Comparison of ENCODE assay signal across 32 cellular contexts in the genomic region with DNA sequence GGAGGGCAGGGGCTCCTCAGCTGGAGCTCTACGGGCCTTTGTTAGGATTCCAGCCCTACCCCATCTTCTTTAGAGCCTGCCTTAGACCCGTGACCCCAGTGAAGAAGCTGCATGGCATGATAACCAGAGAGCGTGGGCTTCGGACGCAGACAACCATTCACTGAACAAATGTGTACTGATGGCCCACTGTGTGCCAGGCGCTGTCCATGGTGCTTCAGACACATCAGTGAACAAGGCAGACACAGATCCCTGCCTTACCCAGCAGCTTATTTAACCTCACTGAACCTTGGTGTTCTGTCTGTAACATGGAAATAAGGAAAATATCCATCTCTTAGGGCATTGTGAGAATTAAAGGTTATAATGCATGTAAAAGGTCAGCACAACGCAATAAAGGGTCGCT. TPM values are rescaled to one million over a fixed set of nuclear protein-coding genes. Genes with fewer than 3 reads are reported as not detected.
DNase-seq lines count a peak whose midpoint lies in the region; ATAC-seq and TF ChIP-seq lines count a peak whose summit lies in the region.
"Had no signal": no experiment of that assay in that cellular context is flagged by ENCODE, and none has a peak within 500 bp of the region (broad histone marks: within the 10 kb centered on the region; RNA-seq: fewer than 3 reads in every experiment).

No MANE protein-coding gene starts in this region.

- no peak overlapping the region for H3K4me3 Mint-ChIP-seq in activated CD8-positive, alpha-beta T cell treated with anti-CD3 and anti-CD28 coated beads for 36 hours
- no peak overlapping the region for H3K4me3 Mint-ChIP-seq in activated CD8-positive, alpha-beta T cell treated with anti-CD3 and anti-CD28 coated beads, Interleukin-2, amount 10 ng/mL, durations not matched to agents 7 days and 5 days
- no peak overlapping the region for H3K4me3 Mint-ChIP-seq in WTC11
- H3K4me3 Mint-ChIP-seq: activated T-cell treated with anti-CD3 and anti-CD28 coated beads, Interleukin-2, amount 50 U/mL, for 72 hours; CD4-positive, alpha-beta T cell; dendritic cell treated with granulocyte-macrophage colony-stimulating factor and Interleukin-4, amounts not matched to agents 40 ng/mL and 50 ng/mL, for 4 days; IgD-negative memory B cell; nephron; stimulated activated effector memory CD8-positive, alpha-beta T cell treated with anti-CD3 and anti-CD28 coated beads, Interleukin-12 subunit alpha, Interleukin-12 subunit beta, amount 100 ng/mL, for 72 hours; type B pancreatic cell had no signal

- intact Hi-C loops in activated CD8-positive, alpha-beta T cell treated with anti-CD3 and anti-CD28 coated beads for 36 hours (cut with micrococcal nuclease), result loop anchor here (5.0 kb wide), 1 partner anchor 103 kb away; no protein-coding TSS in a partner anchor

- DNase-seq in activated CD8-positive, alpha-beta T cell treated with anti-CD3 and anti-CD28 coated beads for 36 hours, result peak; percentile 9
- DNase-seq in activated CD8-positive, alpha-beta T cell treated with anti-CD3 and anti-CD28 coated beads, Interleukin-2, amount 10 ng/mL, durations not matched to agents 7 days and 5 days, result no peak
- DNase-seq in WTC11 (ENCODE audit: low spot score) (peak; percentile 36), iPS-NIHi11 (ENCODE audit: low spot score) (peak; percentile 55), NCI-H2081 (lab: John Stamatoyannopoulos, UW) (no peak), T-helper 2 cell (no peak), ACHN (no peak)
- DNase-seq: activated CD4-positive, alpha-beta T cell treated with anti-CD3 and anti-CD28 coated beads, Interleukin-2, amount 50 U/mL, for 4 hours; activated T-cell treated with anti-CD3 and anti-CD28 coated beads, Interleukin-2, amount 50 U/mL, for 72 hours; CD4-positive, alpha-beta T cell; EL; esophagus squamous epithelium; foreskin melanocyte; heart left ventricle; kidney glomerular epithelial cell; mucosa of descending colon; NCI-H1092 treated with DMSO at 0.1 percent for 48 hours; NCI-H187 treated with DMSO at 0.1 percent for 48 hours; NCI-H510A treated with DMSO at 0.1 percent for 48 hours; ovary had no signal

- H3K9me3 Mint-ChIP-seq in activated CD8-positive, alpha-beta T cell treated with anti-CD3 and anti-CD28 coated beads for 36 hours, result no peaks in the 10 kb centered on the region
- no peaks in the 10 kb centered on the region for H3K9me3 Mint-ChIP-seq in activated CD8-positive, alpha-beta T cell treated with anti-CD3 and anti-CD28 coated beads, Interleukin-2, amount 10 ng/mL, durations not matched to agents 7 days and 5 days (ENCODE audit: insufficient read depth)
- no peaks in the 10 kb centered on the region for H3K9me3 Mint-ChIP-seq in WTC11
- H3K9me3 Mint-ChIP-seq: activated T-cell treated with anti-CD3 and anti-CD28 coated beads, Interleukin-2, amount 50 U/mL, for 72 hours; CD4-positive, alpha-beta T cell; dendritic cell treated with granulocyte-macrophage colony-stimulating factor and Interleukin-4, amounts not matched to agents 40 ng/mL and 50 ng/mL, for 4 days; IgD-negative memory B cell; nephron; stimulated activated effector memory CD8-positive, alpha-beta T cell treated with anti-CD3 and anti-CD28 coated beads, Interleukin-12 subunit alpha, Interleukin-12 subunit beta, amount 100 ng/mL, for 72 hours; type B pancreatic cell had no signal

- H3K4me1 Mint-ChIP-seq in activated CD8-positive, alpha-beta T cell treated with anti-CD3 and anti-CD28 coated beads for 36 hours (ENCODE audit: low read depth), result no peaks in the 10 kb centered on the region
- no peaks in the 10 kb centered on the region for H3K4me1 Mint-ChIP-seq in activated CD8-positive, alpha-beta T cell treated with anti-CD3 and anti-CD28 coated beads, Interleukin-2, amount 10 ng/mL, durations not matched to agents 7 days and 5 days (ENCODE audit: low read depth)
- peaks cover 17% of the 10 kb centered on the region for H3K4me1 Mint-ChIP-seq in WTC11

- POLR2A ChIA-PET in activated CD8-positive, alpha-beta T cell treated with anti-CD3 and anti-CD28 coated beads for 36 hours (lab: Charles Lee), result no interaction called here
- POLR2A ChIA-PET in activated CD8-positive, alpha-beta T cell treated with anti-CD3 and anti-CD28 coated beads, Interleukin-2, amount 10 ng/mL, durations not matched to agents 7 days and 5 days (lab: Charles Lee), result no interaction called here
- POLR2A ChIA-PET in WTC11 (lab: Charles Lee), result no interaction called here

- no peaks in the 10 kb centered on the region for H3K36me3 Mint-ChIP-seq in activated CD8-positive, alpha-beta T cell treated with anti-CD3 and anti-CD28 coated beads for 36 hours (ENCODE audit: low read depth)
- no peaks in the 10 kb centered on the region for H3K36me3 Mint-ChIP-seq in activated CD8-positive, alpha-beta T cell treated with anti-CD3 and anti-CD28 coated beads, Interleukin-2, amount 10 ng/mL, durations not matched to agents 7 days and 5 days (ENCODE audit: low read depth)
- H3K36me3 Mint-ChIP-seq in WTC11, result no peaks in the 10 kb centered on the region
- H3K36me3 Mint-ChIP-seq: stimulated activated effector memory CD8-positive, alpha-beta T cell treated with anti-CD3 and anti-CD28 coated beads, Interleukin-12 subunit alpha, Interleukin-12 subunit beta, amount 100 ng/mL, for 72 hours; type B pancreatic cell had no signal

- in situ Hi-C loops in ACHN (cut with HindIII; ENCODE audit: low pct_ligation_motif_present, low pct_unique_long_range_greater_than_20kb, low sequenced_read_pairs), result loop anchor here (10.0 to 25.0 kb wide), 2 partner anchors 95 to 183 kb away; partner anchors contain the start of genes ADORA1 and PPFIA4

- CTCF ChIA-PET in activated CD8-positive, alpha-beta T cell treated with anti-CD3 and anti-CD28 coated beads for 36 hours (lab: Charles Lee), result interaction anchor here (1.0 to 5.7 kb wide), 3 partner anchors 17 to 180 kb away, joined by 3 to 23 read pairs (median 3); no protein-coding TSS in a partner anchor
- CTCF ChIA-PET in activated CD8-positive, alpha-beta T cell treated with anti-CD3 and anti-CD28 coated beads, Interleukin-2, amount 10 ng/mL, durations not matched to agents 7 days and 5 days (lab: Charles Lee), result interaction anchor here (1.1 to 8.4 kb wide), 2 partner anchors 48 to 180 kb away, joined by 3 to 116 read pairs; no protein-coding TSS in a partner anchor
- CTCF ChIA-PET in WTC11 (lab: Charles Lee), result interaction anchor here (0.9 to 6.8 kb wide), 7 partner anchors 47 to 171 kb away, joined by 4 to 132 read pairs (median 6); partner anchors contain the start of genes ADORA1 and MYOG

- ATAC-seq in activated CD8-positive, alpha-beta T cell treated with anti-CD3 and anti-CD28 coated beads for 36 hours, result no peak
- ATAC-seq in activated CD8-positive, alpha-beta T cell treated with anti-CD3 and anti-CD28 coated beads, Interleukin-2, amount 10 ng/mL, durations not matched to agents 7 days and 5 days, result no peak
- ATAC-seq in WTC11 (no peak), GM21576 (IDR thresholded peaks at IDR 0.05; ENCODE audit: unreplicated experiment) (no peak)
- ATAC-seq: activated CD4-positive, CD25-positive, alpha-beta regulatory T cell treated with anti-CD3 and anti-CD28 coated beads, Interleukin-2, amount 50 U/mL, for 24 hours; activated T-cell treated with anti-CD3 and anti-CD28 coated beads, Interleukin-2, amount 50 U/mL, for 72 hours; heart left ventricle; mucosa of descending colon; stimulated activated effector memory CD8-positive, alpha-beta T cell treated with anti-CD3 and anti-CD28 coated beads, Interleukin-12 subunit alpha, Interleukin-12 subunit beta, amount 100 ng/mL, for 72 hours had no signal

- H3K27me3 Mint-ChIP-seq in activated CD8-positive, alpha-beta T cell treated with anti-CD3 and anti-CD28 coated beads for 36 hours, result no peaks in the 10 kb centered on the region
- H3K27me3 Mint-ChIP-seq in activated CD8-positive, alpha-beta T cell treated with anti-CD3 and anti-CD28 coated beads, Interleukin-2, amount 10 ng/mL, durations not matched to agents 7 days and 5 days (ENCODE audit: low read depth), result peaks cover 5% of the 10 kb centered on the region
- H3K27me3 Mint-ChIP-seq in WTC11 (ENCODE audit: low read depth), result peaks cover 4% of the 10 kb centered on the region

- H3K27ac Mint-ChIP-seq in activated CD8-positive, alpha-beta T cell treated with anti-CD3 and anti-CD28 coated beads for 36 hours, result no peak overlapping the region
- no peak overlapping the region for H3K27ac Mint-ChIP-seq in activated CD8-positive, alpha-beta T cell treated with anti-CD3 and anti-CD28 coated beads, Interleukin-2, amount 10 ng/mL, durations not matched to agents 7 days and 5 days
- H3K27ac Mint-ChIP-seq in WTC11, result no peak overlapping the region
- H3K27ac Mint-ChIP-seq: activated T-cell treated with anti-CD3 and anti-CD28 coated beads, Interleukin-2, amount 50 U/mL, for 72 hours; CD4-positive, alpha-beta T cell; dendritic cell treated with granulocyte-macrophage colony-stimulating factor and Interleukin-4, amounts not matched to agents 40 ng/mL and 50 ng/mL, for 4 days; IgD-negative memory B cell; nephron; stimulated activated effector memory CD8-positive, alpha-beta T cell treated with anti-CD3 and anti-CD28 coated beads, Interleukin-12 subunit alpha, Interleukin-12 subunit beta, amount 100 ng/mL, for 72 hours; type B pancreatic cell had no signal

- no peak for TF ChIP-seq CTCF in activated CD8-positive, alpha-beta T cell treated with anti-CD3 and anti-CD28 coated beads for 36 hours (IDR thresholded peaks at IDR 0.05)
- no peak for TF ChIP-seq CTCF in WTC11 (IDR thresholded peaks at IDR 0.05)

RNA-seq across cellular contexts. Expression of gene CHIT1, which starts 9.5 kb away (rescaled TPM):
- total RNA-seq in activated CD8-positive, alpha-beta T cell treated with anti-CD3 and anti-CD28 coated beads for 36 hours, result under 1 TPM; 0.56 to 0.74 TPM
- under 1 TPM; 0.39 to 0.50 TPM for total RNA-seq in activated CD8-positive, alpha-beta T cell treated with anti-CD3 and anti-CD28 coated beads, Interleukin-2, amount 10 ng/mL, durations not matched to agents 7 days and 5 days
- total RNA-seq in WTC11 (2021), result 0.15 to 0.39 TPM (median 0.21 TPM) in 3 replicates
- total RNA-seq: A172, lung microvascular endothelial cell, SK-MEL-5 had no signal

RNA-seq across cellular contexts. Expression of gene CHI3L1, which starts 33.4 kb away (rescaled TPM):
- not detected for total RNA-seq in activated CD8-positive, alpha-beta T cell treated with anti-CD3 and anti-CD28 coated beads for 36 hours
- total RNA-seq in activated CD8-positive, alpha-beta T cell treated with anti-CD3 and anti-CD28 coated beads, Interleukin-2, amount 10 ng/mL, durations not matched to agents 7 days and 5 days, result not detected
- 0.24 to 0.41 TPM (median 0.27 TPM) in 3 replicates for total RNA-seq in WTC11 (2021)
- total RNA-seq: activated T-cell treated with anti-CD3 and anti-CD28 coated beads, Interleukin-2, amount 50 U/mL, for 72 hours; CD4-positive, alpha-beta T cell; lung microvascular endothelial cell; T-helper 1 cell treated with Interleukin-12 subunit alpha and Interleukin-12 subunit beta and Interleukin-4 antibody, amounts not matched to agents 30 ng/mL and 1 ng/mL, for 36 hours had no signal

RNA-seq across cellular contexts. Expression of gene MYBPH, which starts 44.3 kb away (rescaled TPM):
- total RNA-seq in activated CD8-positive, alpha-beta T cell treated with anti-CD3 and anti-CD28 coated beads for 36 hours, result not detected
- not detected for total RNA-seq in activated CD8-positive, alpha-beta T cell treated with anti-CD3 and anti-CD28 coated beads, Interleukin-2, amount 10 ng/mL, durations not matched to agents 7 days and 5 days
- total RNA-seq in WTC11 (2021), result not detected in 3 replicates
- total RNA-seq: activated T-cell treated with anti-CD3 and anti-CD28 coated beads, Interleukin-2, amount 50 U/mL, for 72 hours; CD4-positive, alpha-beta T cell; esophagus squamous epithelium; lung microvascular endothelial cell; mucosa of descending colon; renal cortical epithelial cell; SK-MEL-5; T-helper 1 cell treated with Interleukin-12 subunit alpha and Interleukin-12 subunit beta and Interleukin-4 antibody, amounts not matched to agents 30 ng/mL and 1 ng/mL, for 36 hours had no signal

Comparison
In these comparisons a context has a peak if more than half of its experiments do, and no peak if none do; other contexts are left out.
1. DNase-seq: peak in activated CD8-positive, alpha-beta T cell treated with anti-CD3 and anti-CD28 coated beads for 36 hours (single experiment), WTC11 (single experiment) and iPS-NIHi11 (single experiment); none in activated CD8-positive, alpha-beta T cell treated with anti-CD3 and anti-CD28 coated beads, Interleukin-2, amount 10 ng/mL, durations not matched to agents 7 days and 5 days (single experiment), NCI-H2081 (0 of 2), T-helper 2 cell (0 of 5) and ACHN (single experiment).